ENCODE assay signal across 30 cellular contexts in genomic region chr20:10965936-10966470, GRCh38.
DNase-seq lines count a peak whose midpoint lies in the region; ATAC-seq and TF ChIP-seq lines count a peak whose summit lies in the region.
"Had no signal": no experiment of that assay in that cellular context is flagged by ENCODE, and none has a peak within 500 bp of the region (broad histone marks: within the 10 kb centered on the region; RNA-seq: fewer than 3 reads in every experiment).

No MANE protein-coding gene starts in this region.

- H3K27me3 Mint-ChIP-seq in activated naive CD4-positive, alpha-beta T cell treated with anti-CD3 and anti-CD28 coated beads, Interleukin-2, amount 10 ng/mL, durations not matched to agents 7 days and 5 days, result no peaks in the 10 kb centered on the region
- H3K27me3 Mint-ChIP-seq: activated CD4-positive, alpha-beta T cell treated with anti-CD3 and anti-CD28 coated beads, Interleukin-2, amount 10 ng/mL, durations not matched to agents 24 days and 14 days; activated naive CD8-positive, alpha-beta T cell treated with anti-CD3 and anti-CD28 coated beads, Interleukin-2, amount 10 ng/mL, durations not matched to agents 7 days and 5 days had no signal

- H3K27ac Mint-ChIP-seq in activated naive CD4-positive, alpha-beta T cell treated with anti-CD3 and anti-CD28 coated beads, Interleukin-2, amount 10 ng/mL, durations not matched to agents 7 days and 5 days, result no peak overlapping the region
- H3K27ac Mint-ChIP-seq: activated CD4-positive, alpha-beta T cell treated with anti-CD3 and anti-CD28 coated beads, Interleukin-2, amount 10 ng/mL, durations not matched to agents 24 days and 14 days; activated naive CD8-positive, alpha-beta T cell treated with anti-CD3 and anti-CD28 coated beads, Interleukin-2, amount 10 ng/mL, durations not matched to agents 7 days and 5 days; CD14-positive monocyte; nephron progenitor cell; WTC11 had no signal

- peaks cover 2% of the 10 kb centered on the region for H3K9me3 Mint-ChIP-seq in activated naive CD4-positive, alpha-beta T cell treated with anti-CD3 and anti-CD28 coated beads, Interleukin-2, amount 10 ng/mL, durations not matched to agents 7 days and 5 days

- TF ChIP-seq CTCF in fibroblast of lung (conservative IDR thresholded peaks at IDR 0.05 in 1 of 2, IDR thresholded peaks at IDR 0.05 in 1 of 2; ENCODE audit: low read depth in 1 of 2, low read length in 2 of 2), result no peak
- TF ChIP-seq CTCF in tibial artery (IDR thresholded peaks at IDR 0.05), result no peak

- ATAC-seq in Right ventricle myocardium superior (ENCODE audit: poor library complexity) (peak; percentile 27), right cardiac atrium (no peak), HG02623 (IDR thresholded peaks at IDR 0.05; ENCODE audit: unreplicated experiment) (no peak)
- ATAC-seq: HCT116; stimulated activated naive CD8-positive, alpha-beta T cell treated with anti-CD3 and anti-CD28 coated beads, Interleukin-15, Interleukin-2, amounts not matched to agents 100 U/mL and 50 U/mL, for 24 hours; WTC11 had no signal

- no peaks in the 10 kb centered on the region for H3K27me3 ChIP-seq in right cardiac atrium (ENCODE audit: control insufficient read depth, insufficient read depth)
- H3K27me3 ChIP-seq in fibroblast of lung (ENCODE audit: control insufficient read depth, insufficient read depth, low read length), result no peaks in the 10 kb centered on the region
- no peaks in the 10 kb centered on the region for H3K27me3 ChIP-seq in tibial artery

- no peaks in the 10 kb centered on the region for H3K9me3 ChIP-seq in right cardiac atrium (ENCODE audit: control insufficient read depth, low read length)
- H3K9me3 ChIP-seq in fibroblast of lung (ENCODE audit: control insufficient read depth, insufficient read depth, low read depth, low read length), result no peaks in the 10 kb centered on the region
- no peaks in the 10 kb centered on the region for H3K9me3 ChIP-seq in tibial artery

- H2AFZ ChIP-seq in fibroblast of lung (ENCODE audit: low read length), result no peak overlapping the region

- no peak overlapping the region for H3K27ac ChIP-seq in right cardiac atrium (ENCODE audit: low read length)
- H3K27ac ChIP-seq in fibroblast of lung (ENCODE audit: insufficient read depth, low read length), result no peak overlapping the region
- H3K27ac ChIP-seq in tibial artery, result peak overlapping the region; percentile 6 to 36
- H3K27ac ChIP-seq: SK-N-MC had no signal

- H3K4me2 ChIP-seq in fibroblast of lung (ENCODE audit: extremely low read depth, insufficient read depth, low read length), result no peak overlapping the region

- H3K36me3 Mint-ChIP-seq in activated naive CD4-positive, alpha-beta T cell treated with anti-CD3 and anti-CD28 coated beads, Interleukin-2, amount 10 ng/mL, durations not matched to agents 7 days and 5 days, result no peaks in the 10 kb centered on the region
- H3K36me3 Mint-ChIP-seq: activated naive CD8-positive, alpha-beta T cell treated with anti-CD3 and anti-CD28 coated beads, Interleukin-2, amount 10 ng/mL, durations not matched to agents 7 days and 5 days; CD14-positive monocyte; WTC11 had no signal

- H3K4me1 ChIP-seq in right cardiac atrium (ENCODE audit: control insufficient read depth, insufficient read depth, low read length) (no peaks in the 10 kb centered on the region), fibroblast of lung (ENCODE audit: control insufficient read depth, extremely low read depth, insufficient read depth, low read length) (no peaks in the 10 kb centered on the region), tibial artery (peaks cover 0 to 33% (median 7%) of the 10 kb centered on the region in 4 donors)

- H3K36me3 ChIP-seq in fibroblast of lung (ENCODE audit: control insufficient read depth, insufficient read depth, low read length), result no peaks in the 10 kb centered on the region
- no peaks in the 10 kb centered on the region for H3K36me3 ChIP-seq in tibial artery

- no peak for DNase-seq in Right ventricle myocardium superior
- DNase-seq in right cardiac atrium, result no peak
- peak; percentile 19 to 70 for DNase-seq in fibroblast of lung (ENCODE audit: low read depth in 2 of 2)
- DNase-seq in iris pigment epithelial cell (ENCODE audit: low read depth), result peak; percentile 44
- no peak for DNase-seq in tibial artery
- DNase-seq in RPMI8226, result no peak
- DNase-seq in activated naive CD4-positive, alpha-beta T cell treated with anti-CD3 and anti-CD28 coated beads, Interleukin-2, amount 10 ng/mL, durations not matched to agents 7 days and 5 days, result no peak
- DNase-seq: 8988T; activated CD4-positive, alpha-beta T cell treated with anti-CD3 and anti-CD28 coated beads, Interleukin-2, amount 10 ng/mL, durations not matched to agents 24 days and 14 days; activated effector memory CD4-positive, alpha-beta T cell treated with Interleukin-2 at 50 U/mL for 16 hours; activated naive CD8-positive, alpha-beta T cell treated with anti-CD3 and anti-CD28 coated beads, Interleukin-2, amount 10 ng/mL, durations not matched to agents 7 days and 5 days; activated T-cell treated with anti-CD3 and anti-CD28 coated beads, Interleukin-2, amount 50 U/mL, for 1 hour; cerebellar nuclear complex; GDM1; KBM-7; kidney; NCI-H1092 treated with DMSO at 0.1 percent for 48 hours; NCI-H187; NCI-H2171; NCI-H510A; nephron progenitor cell; small intestine; stimulated activated CD4-positive, alpha-beta T cell treated with anti-CD3 and anti-CD28 coated beads, Interleukin-1b, Interleukin-23, amount 100 ng/mL, for 48 hours; stimulated activated naive CD8-positive, alpha-beta T cell treated with anti-CD3 and anti-CD28 coated beads, Interleukin-15, Interleukin-2, amounts not matched to agents 100 U/mL and 50 U/mL, for 24 hours; T-helper 1 cell had no signal

- H3K9ac ChIP-seq in fibroblast of lung (ENCODE audit: insufficient read depth, low read length), result no peak overlapping the region

- no peaks in the 10 kb centered on the region for H3K4me1 Mint-ChIP-seq in activated naive CD4-positive, alpha-beta T cell treated with anti-CD3 and anti-CD28 coated beads, Interleukin-2, amount 10 ng/mL, durations not matched to agents 7 days and 5 days
- H3K4me1 Mint-ChIP-seq: activated CD4-positive, alpha-beta T cell treated with anti-CD3 and anti-CD28 coated beads, Interleukin-2, amount 10 ng/mL, durations not matched to agents 24 days and 14 days; activated naive CD8-positive, alpha-beta T cell treated with anti-CD3 and anti-CD28 coated beads, Interleukin-2, amount 10 ng/mL, durations not matched to agents 7 days and 5 days; WTC11 had no signal

- no peaks in the 10 kb centered on the region for H4K20me1 ChIP-seq in fibroblast of lung (ENCODE audit: control insufficient read depth, extremely low read depth, insufficient read depth, low read length)

- H3K79me2 ChIP-seq in fibroblast of lung (ENCODE audit: control insufficient read depth, insufficient read depth, low read length), result no peaks in the 10 kb centered on the region

- H3K4me3 Mint-ChIP-seq in activated naive CD4-positive, alpha-beta T cell treated with anti-CD3 and anti-CD28 coated beads, Interleukin-2, amount 10 ng/mL, durations not matched to agents 7 days and 5 days, result no peak overlapping the region
- H3K4me3 Mint-ChIP-seq: activated CD4-positive, alpha-beta T cell treated with anti-CD3 and anti-CD28 coated beads, Interleukin-2, amount 10 ng/mL, durations not matched to agents 24 days and 14 days; activated naive CD8-positive, alpha-beta T cell treated with anti-CD3 and anti-CD28 coated beads, Interleukin-2, amount 10 ng/mL, durations not matched to agents 7 days and 5 days; CD14-positive monocyte; nephron progenitor cell; WTC11 had no signal

- WGBS in right cardiac atrium, result 70% methylated on average over 4 of the region's 4 CpGs

- CTCF ChIA-PET in activated naive CD4-positive, alpha-beta T cell treated with anti-CD3 and anti-CD28 coated beads, Interleukin-2, amount 10 ng/mL, durations not matched to agents 7 days and 5 days (lab: Charles Lee), result no interaction called here

- H3K4me3 ChIP-seq in right cardiac atrium (ENCODE audit: low read length), result no peak overlapping the region
- H3K4me3 ChIP-seq in fibroblast of lung (replicated peaks in 1 of 4; ENCODE audit: control extremely low read depth in 1 of 4, insufficient read depth in 1 of 4, low read depth in 3 of 4, low read length in 4 of 4), result no peak overlapping the region
- H3K4me3 ChIP-seq in tibial artery, result no peak overlapping the region
- H3K4me3 ChIP-seq: SK-N-MC had no signal

- intact Hi-C loops in Right ventricle myocardium superior (cut with DNase I) (no loop called here), right cardiac atrium (cut with DNase I) (no loop called here), tibial artery (cut with DNase I; ENCODE audit: low total_unique reads) (no loop called here)

Comparison
In these comparisons a context has a peak if more than half of its experiments do, and no peak if none do; other contexts are left out.
1. DNase-seq: peak in fibroblast of lung (2 of 2) and iris pigment epithelial cell (single experiment); none in Right ventricle myocardium superior (single experiment), right cardiac atrium (0 of 3), tibial artery (0 of 2), RPMI8226 (single experiment) and activated naive CD4-positive, alpha-beta T cell treated with anti-CD3 and anti-CD28 coated beads, Interleukin-2, amount 10 ng/mL, durations not matched to agents 7 days and 5 days (single experiment).
2. H3K27ac ChIP-seq: peak in tibial artery (2 of 2); none in right cardiac atrium (single experiment) and fibroblast of lung (single experiment).